10 cellular contexts compared by ENCODE assay signal in the genomic region with DNA sequence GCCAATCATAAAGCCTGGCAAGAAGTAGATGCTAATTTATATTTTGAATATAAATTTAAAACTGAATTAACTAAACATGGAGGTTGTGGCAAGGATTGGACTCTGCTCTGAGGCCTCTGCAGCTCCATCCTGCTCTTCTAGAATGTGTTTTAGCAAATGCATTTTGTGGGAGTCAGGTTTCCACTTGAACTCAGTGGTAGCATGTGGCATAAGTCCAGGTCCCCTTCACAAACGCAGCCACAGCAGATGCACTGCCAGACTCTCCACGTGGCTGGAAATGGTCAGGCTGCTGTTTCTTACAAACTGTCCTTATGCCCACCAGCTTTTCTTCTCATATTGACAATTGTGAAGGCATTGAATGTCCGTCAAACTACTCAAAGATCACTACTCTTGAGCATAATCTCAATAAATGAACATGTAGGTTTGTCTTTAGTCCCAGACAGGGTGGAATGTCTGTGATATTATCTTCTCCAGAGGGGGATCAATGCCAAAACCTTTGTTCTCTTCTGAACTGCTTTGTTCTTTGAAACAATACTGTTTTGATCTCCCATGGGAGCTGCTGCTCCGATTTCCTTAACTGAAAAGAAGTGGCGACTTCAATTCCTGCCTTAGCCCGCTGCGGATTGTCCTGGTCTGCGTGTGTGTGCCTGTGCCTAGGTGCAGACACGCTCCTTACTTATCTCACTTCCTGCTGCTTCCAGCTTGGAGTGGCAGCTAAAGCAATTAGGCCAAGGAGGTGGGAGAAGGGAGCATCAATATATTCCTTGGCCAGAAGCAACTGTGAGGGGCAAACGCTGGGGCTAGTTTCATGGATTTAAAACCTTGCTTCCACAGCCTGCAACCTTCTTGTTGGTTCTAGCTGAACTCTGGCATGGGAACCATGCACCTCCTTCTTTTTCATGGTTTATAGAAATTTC. TPM values are rescaled to one million over a fixed set of nuclear protein-coding genes. Genes with fewer than 3 reads are reported as not detected.
DNase-seq lines count a peak whose midpoint lies in the region; ATAC-seq and TF ChIP-seq lines count a peak whose summit lies in the region.
"Had no signal": no experiment of that assay in that cellular context is flagged by ENCODE, and none has a peak within 500 bp of the region (broad histone marks: within the 10 kb centered on the region; RNA-seq: fewer than 3 reads in every experiment).

No MANE protein-coding gene starts in this region.

- no peaks in the 10 kb centered on the region for H3K9me3 ChIP-seq in mammary epithelial cell (replicated peaks; ENCODE audit: insufficient read depth, low read length)
- H3K9me3 ChIP-seq in breast epithelium = no peaks in the 10 kb centered on the region
- H3K9me3 ChIP-seq in cardiac muscle cell (ENCODE audit: low read depth) = no peaks in the 10 kb centered on the region
- H3K9me3 ChIP-seq: ovary had no signal

- H3K36me3 Mint-ChIP-seq in stimulated activated effector memory CD8-positive, alpha-beta T cell treated with anti-CD3 and anti-CD28 coated beads, Interleukin-12 subunit alpha, Interleukin-12 subunit beta, amount 100 ng/mL, for 72 hours = no peaks in the 10 kb centered on the region
- H3K36me3 Mint-ChIP-seq in T-helper 2 cell treated with Interferon-gamma antibody and Interleukin-4, amounts not matched to agents 5 μg/mL and 100 μg/mL, for 36 hours (ENCODE audit: low read depth) = peaks cover 7% of the 10 kb centered on the region
- H3K36me3 Mint-ChIP-seq in naive thymus-derived CD8-positive, alpha-beta T cell = peaks cover 0 to 10% (median 3%) of the 10 kb centered on the region in 3 donors

- H3K79me2 ChIP-seq in mammary epithelial cell (ENCODE audit: insufficient read depth, low read length) = no peaks in the 10 kb centered on the region

- intact Hi-C loops in mammary epithelial cell (cut with micrococcal nuclease) (no loop called here), breast epithelium (cut with DNase I; ENCODE audit: low total_unique reads) (no loop called here)

- dilution Hi-C loops in mammary epithelial cell (cut with HindIII; ENCODE audit: low sequenced_read_pairs) = loop anchor here (10.0 kb wide), 1 partner anchor 240 kb away; no protein-coding TSS in a partner anchor

- H3K9ac ChIP-seq in mammary epithelial cell (ENCODE audit: insufficient read depth, low read length) = no peak overlapping the region

- in situ Hi-C loops in mammary epithelial cell (cut with MboI; ENCODE audit: low sequenced_read_pairs in 2 of 2) = loop anchor here (25.0 kb wide), 2 partner anchors 478 to 1003 kb away; no protein-coding TSS in a partner anchor

- peaks cover 3% of the 10 kb centered on the region for H3K4me1 ChIP-seq in mammary epithelial cell (ENCODE audit: insufficient read depth, low read length)
- H3K4me1 ChIP-seq in breast epithelium = no peaks in the 10 kb centered on the region
- peaks cover 13% of the 10 kb centered on the region for H3K4me1 ChIP-seq in cardiac muscle cell (ENCODE audit: low read depth)

- 21% methylated on average over 10 of the region's 10 CpGs for WGBS in mammary epithelial cell (ENCODE audit: low coverage, missing lambda C conversion rate)

- H3K4me1 Mint-ChIP-seq in stimulated activated effector memory CD8-positive, alpha-beta T cell treated with anti-CD3 and anti-CD28 coated beads, Interleukin-12 subunit alpha, Interleukin-12 subunit beta, amount 100 ng/mL, for 72 hours = no peaks in the 10 kb centered on the region
- H3K4me1 Mint-ChIP-seq in T-helper 2 cell treated with Interferon-gamma antibody and Interleukin-4, amounts not matched to agents 5 μg/mL and 100 μg/mL, for 36 hours (ENCODE audit: low read depth) = no peaks in the 10 kb centered on the region
- no peaks in the 10 kb centered on the region for H3K4me1 Mint-ChIP-seq in naive thymus-derived CD8-positive, alpha-beta T cell

- H3K4me3 Mint-ChIP-seq in stimulated activated effector memory CD8-positive, alpha-beta T cell treated with anti-CD3 and anti-CD28 coated beads, Interleukin-12 subunit alpha, Interleukin-12 subunit beta, amount 100 ng/mL, for 72 hours = no peak overlapping the region
- H3K4me3 Mint-ChIP-seq in T-helper 2 cell treated with Interferon-gamma antibody and Interleukin-4, amounts not matched to agents 5 μg/mL and 100 μg/mL, for 36 hours = no peak overlapping the region
- no peak overlapping the region for H3K4me3 Mint-ChIP-seq in naive thymus-derived CD8-positive, alpha-beta T cell

- H3K27me3 Mint-ChIP-seq in T-helper 2 cell treated with Interferon-gamma antibody and Interleukin-4, amounts not matched to agents 5 μg/mL and 100 μg/mL, for 36 hours (ENCODE audit: low read depth) = no peaks in the 10 kb centered on the region
- no peaks in the 10 kb centered on the region for H3K27me3 Mint-ChIP-seq in naive thymus-derived CD8-positive, alpha-beta T cell

- H2AFZ ChIP-seq in mammary epithelial cell (ENCODE audit: low read depth, low read length) = peak overlapping the region; percentile 31

- POLR2A ChIA-PET in naive thymus-derived CD8-positive, alpha-beta T cell (lab: Charles Lee) = interaction anchor here (0.7 kb wide), 1 partner anchor 23 kb away, joined by 6 read pairs; no protein-coding TSS in a partner anchor

- CTCF ChIA-PET in mammary epithelial cell (lab: Charles Lee; ENCODE audit: low non-redundant PET) = interaction anchor here (0.6 kb wide), 3 partner anchors 10 to 105 kb away, joined by 3 to 5 read pairs (median 3); partner anchors contain the start of gene ZBED5

- DNase-seq in mammary epithelial cell (no peak), breast epithelium (ENCODE audit: low spot score in 2 of 2) (no peak), NCI-H524 treated with DMSO at 0.1 percent for 48 hours (lab: John Stamatoyannopoulos, UW) (peak; percentile 66), cardiac muscle cell (ENCODE audit: low read depth in 1 of 2, low spot score in 1 of 2) (peak; percentile 48 to 74), NOMO-1 (lab: John Stamatoyannopoulos, UW; ENCODE audit: unreplicated experiment in 2 of 2) (no peak)
- DNase-seq in stimulated activated effector memory CD8-positive, alpha-beta T cell treated with anti-CD3 and anti-CD28 coated beads, Interleukin-12 subunit alpha, Interleukin-12 subunit beta, amount 100 ng/mL, for 72 hours (ENCODE audit: low spot score in 2 of 2) = no peak
- DNase-seq in T-helper 2 cell treated with Interferon-gamma antibody and Interleukin-4, amounts not matched to agents 5 μg/mL and 100 μg/mL, for 36 hours (ENCODE audit: low spot score) = no peak
- no peak for DNase-seq in naive thymus-derived CD8-positive, alpha-beta T cell
- DNase-seq: brain microvascular endothelial cell, ovary had no signal

- H3K27ac ChIP-seq in mammary epithelial cell (ENCODE audit: insufficient read depth, low read depth, low read length) (no peak overlapping the region), breast epithelium (no peak overlapping the region), cardiac muscle cell (peak overlapping the region; percentile 2)
- H3K27ac ChIP-seq: brain microvascular endothelial cell, ovary had no signal

- TF ChIP-seq POLR2A in breast epithelium (IDR thresholded peaks at IDR 0.05) = no peak

- H3K4me3 ChIP-seq in mammary epithelial cell (replicated peaks in 1 of 3; ENCODE audit: insufficient read depth in 1 of 3, low read depth in 2 of 3, low read length in 3 of 3) = no peak overlapping the region
- H3K4me3 ChIP-seq in breast epithelium = no peak overlapping the region
- no peak overlapping the region for H3K4me3 ChIP-seq in cardiac muscle cell
- H3K4me3 ChIP-seq: ovary had no signal

- no peaks in the 10 kb centered on the region for H3K27me3 ChIP-seq in mammary epithelial cell (ENCODE audit: insufficient read depth, low read length)
- no peaks in the 10 kb centered on the region for H3K27me3 ChIP-seq in breast epithelium
- H3K27me3 ChIP-seq in cardiac muscle cell = no peaks in the 10 kb centered on the region
- H3K27me3 ChIP-seq: brain microvascular endothelial cell, ovary had no signal

- TF ChIP-seq CTCF in mammary epithelial cell (conservative IDR thresholded peaks at IDR 0.05 in 1 of 2, IDR thresholded peaks at IDR 0.05 in 1 of 2; ENCODE audit: extremely low read depth in 1 of 2, insufficient read depth in 1 of 2, low read depth in 1 of 2, low read length in 2 of 2) = no peak
- TF ChIP-seq CTCF in breast epithelium (IDR thresholded peaks at IDR 0.05) = no peak
- TF ChIP-seq CTCF in cardiac muscle cell (IDR thresholded peaks at IDR 0.05; ENCODE audit: low read depth, low read length) = no peak

- BruUV-seq in mammary epithelial cell (replicated peaks; lab: Mats Ljungman, UMichigan) = no TSS peak

- peak overlapping the region; percentile 34 for H3K27ac Mint-ChIP-seq in stimulated activated effector memory CD8-positive, alpha-beta T cell treated with anti-CD3 and anti-CD28 coated beads, Interleukin-12 subunit alpha, Interleukin-12 subunit beta, amount 100 ng/mL, for 72 hours
- no peak overlapping the region for H3K27ac Mint-ChIP-seq in T-helper 2 cell treated with Interferon-gamma antibody and Interleukin-4, amounts not matched to agents 5 μg/mL and 100 μg/mL, for 36 hours
- peak overlapping the region in 1 of 10 donors; percentile 41 for H3K27ac Mint-ChIP-seq in naive thymus-derived CD8-positive, alpha-beta T cell

- no peaks in the 10 kb centered on the region for H3K36me3 ChIP-seq in mammary epithelial cell (ENCODE audit: insufficient read depth, low read length)
- no peaks in the 10 kb centered on the region for H3K36me3 ChIP-seq in breast epithelium
- peaks cover 4% of the 10 kb centered on the region for H3K36me3 ChIP-seq in cardiac muscle cell
- H3K36me3 ChIP-seq: ovary had no signal

- H4K20me1 ChIP-seq in mammary epithelial cell (ENCODE audit: insufficient read depth, low read length) = no peaks in the 10 kb centered on the region

- H3K4me2 ChIP-seq in mammary epithelial cell (ENCODE audit: insufficient read depth, low read depth, low read length) = no peak overlapping the region

- ATAC-seq in stimulated activated effector memory CD8-positive, alpha-beta T cell treated with anti-CD3 and anti-CD28 coated beads, Interleukin-12 subunit alpha, Interleukin-12 subunit beta, amount 100 ng/mL, for 72 hours = no peak
- ATAC-seq in naive thymus-derived CD8-positive, alpha-beta T cell = no peak

- no peaks in the 10 kb centered on the region for H3K9me3 Mint-ChIP-seq in stimulated activated effector memory CD8-positive, alpha-beta T cell treated with anti-CD3 and anti-CD28 coated beads, Interleukin-12 subunit alpha, Interleukin-12 subunit beta, amount 100 ng/mL, for 72 hours
- H3K9me3 Mint-ChIP-seq in T-helper 2 cell treated with Interferon-gamma antibody and Interleukin-4, amounts not matched to agents 5 μg/mL and 100 μg/mL, for 36 hours = no peaks in the 10 kb centered on the region
- no peaks in the 10 kb centered on the region for H3K9me3 Mint-ChIP-seq in naive thymus-derived CD8-positive, alpha-beta T cell

RNA-seq across cellular contexts. Expression of gene EIF4G2, which starts 24.2 kb away (rescaled TPM):
- total RNA-seq in mammary epithelial cell (100 to 1,000 TPM; 737 to 956 TPM), breast epithelium (100 to 1,000 TPM; 385 to 456 (median 416) TPM), cardiac muscle cell (384 and 462 TPM in 2 replicates)
- polyA plus RNA-seq in mammary epithelial cell (444 TPM), cardiac muscle cell (546 and 584 TPM in 2 replicates)
- 1,074 TPM for polyA minus RNA-seq in mammary epithelial cell
- 100 to 1,000 TPM; 631 to 638 TPM for total RNA-seq in naive thymus-derived CD8-positive, alpha-beta T cell
- 100 to 1,000 TPM; 315 to 425 (median 340) TPM for polyA plus RNA-seq in naive thymus-derived CD8-positive, alpha-beta T cell

RNA-seq across cellular contexts. Expression of gene CTR9, which starts 33.4 kb away (rescaled TPM):
- 10 to 100 TPM; 29.5 to 29.9 TPM for total RNA-seq in mammary epithelial cell
- 9.2 TPM for polyA plus RNA-seq in mammary epithelial cell
- 39.6 TPM for polyA minus RNA-seq in mammary epithelial cell
- total RNA-seq in breast epithelium = 10 to 100 TPM; 24.6 to 35.0 (median 28.5) TPM
- 19.7 and 23.2 TPM in 2 replicates for total RNA-seq in cardiac muscle cell
- 35.9 and 37.3 TPM in 2 replicates for polyA plus RNA-seq in cardiac muscle cell
- 10 to 100 TPM; 58.2 to 66.4 TPM for total RNA-seq in naive thymus-derived CD8-positive, alpha-beta T cell
- polyA plus RNA-seq in naive thymus-derived CD8-positive, alpha-beta T cell = 10 to 100 TPM; 53.2 to 66.8 (median 53.7) TPM

Comparison
In these comparisons a context has a peak if more than half of its experiments do, and no peak if none do; other contexts are left out.
1. DNase-seq: peak in NCI-H524 treated with DMSO at 0.1 percent for 48 hours (single experiment) and cardiac muscle cell (2 of 2); none in mammary epithelial cell (single experiment), breast epithelium (0 of 2), stimulated activated effector memory CD8-positive, alpha-beta T cell treated with anti-CD3 and anti-CD28 coated beads, Interleukin-12 subunit alpha, Interleukin-12 subunit beta, amount 100 ng/mL, for 72 hours (0 of 2), T-helper 2 cell treated with Interferon-gamma antibody and Interleukin-4, amounts not matched to agents 5 μg/mL and 100 μg/mL, for 36 hours (single experiment), NOMO-1 (0 of 2) and naive thymus-derived CD8-positive, alpha-beta T cell (0 of 10).